8 cellular contexts compared by ENCODE assay signal in genomic region chr20:48516196-48516595, GRCh38.
DNase-seq lines count a peak whose midpoint lies in the region; FAIRE-seq and TF ChIP-seq lines count a peak whose summit lies in the region.
"Not testable (repeated sequence)": the region's sequence is repeated elsewhere in the genome, so short reads cannot be mapped to it uniquely, and the experiment has no call there.

No MANE protein-coding gene starts in this region.

- H3K27ac Mint-ChIP-seq in neural progenitor cell, result peak overlapping the region; percentile 2

- H3F3A ChIP-seq in neural progenitor cell (ENCODE audit: low read depth), result not testable (repeated sequence)

- WGBS in thyroid gland, 2 donors, result 49 to 51% methylated on average over 11 of the region's 11 CpGs

- H3K9me3 Mint-ChIP-seq in neural progenitor cell, result peaks cover 29% of the 10 kb centered on the region

- H3K9ac ChIP-seq in kidney (ENCODE audit: low read length in 2 of 2); neural progenitor cell: not testable (repeated sequence)

- peaks cover 15% of the 10 kb centered on the region for H3K4me1 Mint-ChIP-seq in neural progenitor cell

- DNase-seq in DMS 273 (lab: John Stamatoyannopoulos, UW; ENCODE audit: unreplicated experiment), result peak; percentile 50
- DNase-seq in NAMALWA (ENCODE audit: low spot score), result peak; percentile 12
- DNase-seq in NCI-H345 (lab: John Stamatoyannopoulos, UW), result peak; percentile 47
- DNase-seq in SHP77 treated with DMSO at 0.1 percent for 48 hours (lab: John Stamatoyannopoulos, UW), result peak; percentile 1
- DNase-seq in ecto neural progenitor cell (ENCODE audit: low spot score), result peak; percentile 56
- peak; percentile 65 for DNase-seq in kidney
- DNase-seq in neural progenitor cell (ENCODE audit: low spot score), result peak; percentile 25
- peak; percentile 3 for DNase-seq in thyroid gland

- not testable (repeated sequence) for FAIRE-seq in kidney (lab: Jason Lieb, UNC)

- not testable (repeated sequence) for H3K4me2 ChIP-seq in neural progenitor cell

- not testable (repeated sequence) for H3K27me3 ChIP-seq in neural progenitor cell, thyroid gland

- H3K36me3 Mint-ChIP-seq in neural progenitor cell, result peaks cover 11% of the 10 kb centered on the region

- H3K36me3 ChIP-seq in kidney (ENCODE audit: control insufficient read depth in 1 of 2, insufficient read depth in 2 of 2, low read length in 2 of 2); neural progenitor cell; thyroid gland: not testable (repeated sequence)

- intact Hi-C loops in kidney (cut with DNase I), result loop anchor here (10.0 kb wide), 1 partner anchor 621 kb away; no protein-coding TSS in a partner anchor
- intact Hi-C loops in thyroid gland (cut with DNase I), result not testable (repeated sequence)

- H3K4me3 ChIP-seq in kidney (ENCODE audit: low read length in 2 of 2); neural progenitor cell; thyroid gland (replicated peaks in 1 of 3): not testable (repeated sequence)

- H3K4me1 ChIP-seq in kidney (ENCODE audit: control insufficient read depth in 1 of 2, insufficient read depth in 1 of 2, low read depth in 1 of 2, low read length in 2 of 2); neural progenitor cell; thyroid gland: not testable (repeated sequence)

- not testable (repeated sequence) for H3K9me3 ChIP-seq in kidney (ENCODE audit: control insufficient read depth in 1 of 2, low read length in 2 of 2); neural progenitor cell (ENCODE audit: low read depth); thyroid gland

- H3K27ac ChIP-seq in kidney (ENCODE audit: low read depth in 2 of 2, low read length in 2 of 2); neural progenitor cell; thyroid gland: not testable (repeated sequence)

- not testable (repeated sequence) for H3K79me2 ChIP-seq in neural progenitor cell (ENCODE audit: low read depth)

- not testable (repeated sequence) for H4K20me1 ChIP-seq in neural progenitor cell (ENCODE audit: low read depth)

- not testable (repeated sequence) for TF ChIP-seq CTCF in kidney (IDR thresholded peaks at IDR 0.05; ENCODE audit: borderline replicate concordance, extremely low read depth, insufficient read depth); neural progenitor cell (IDR thresholded peaks at IDR 0.05); thyroid gland (IDR thresholded peaks at IDR 0.05)

- not testable (repeated sequence) for H2AFZ ChIP-seq in neural progenitor cell (replicated peaks)

- TF ChIP-seq POLR2A in thyroid gland (IDR thresholded peaks at IDR 0.05), result not testable (repeated sequence)

- peak overlapping the region; percentile 6 for H3K4me3 Mint-ChIP-seq in neural progenitor cell

- H3K27me3 Mint-ChIP-seq in neural progenitor cell (ENCODE audit: insufficient read depth, low read depth), result peaks cover 16% of the 10 kb centered on the region

Comparison
In these comparisons a context has a peak if more than half of its experiments do, and no peak if none do; other contexts are left out.
1. DNase-seq: peak in every context shown above with its lines; median percentile 65 in kidney; 56 in ecto neural progenitor cell; 50 in DMS 273; 47 in NCI-H345; 25 in neural progenitor cell; 12 in NAMALWA; 3 in thyroid gland; 1 in SHP77 treated with DMSO at 0.1 percent for 48 hours.